Comparison of ENCODE assay signal across 1 cellular context in genomic region chrX:48919947-48920712, GRCh38.
TF ChIP-seq lines count a peak whose summit lies in the region.

No MANE protein-coding gene starts in this region.

TF ChIP-seq in K562, 482 proteins besides CTCF, POLR2A, EP300 and RAD21 (continues in another document):
- TF ChIP-seq USF2 (CRISPR knock-in tag; IDR thresholded peaks at IDR 0.05) (no peak), ZC3H8 (IDR thresholded peaks at IDR 0.05) (no peak), HCFC1 (IDR thresholded peaks at IDR 0.05; ENCODE audit: low read depth, low read length) (no peak), ZNF778 (CRISPR knock-in tag; IDR thresholded peaks at IDR 0.05) (no peak), STAT5A (IDR thresholded peaks at IDR 0.05; ENCODE audit: borderline replicate concordance, low read length) (peak; percentile 11; the same call in 1 of the 2 replicates), GABPA (tag; conservative IDR thresholded peaks at IDR 0.05; ENCODE audit: low read depth) (no peak), REST (CRISPR knock-in tag; IDR thresholded peaks at IDR 0.05; ENCODE audit: low read depth) (no peak), BCOR (IDR thresholded peaks at IDR 0.05) (0 out of 2 replicates have a peak, but pooled peaks have one; percentile 6), HOMEZ (CRISPR knock-in tag; IDR thresholded peaks at IDR 0.05) (no peak), DNMT1 (IDR thresholded peaks at IDR 0.05) (no peak), HDAC1 (IDR thresholded peaks at IDR 0.05) (peak in 1 of 2 experiments; percentile 75; a peak in 2 of 4 replicates), ZBTB49 (CRISPR knock-in tag; IDR thresholded peaks at IDR 0.05; ENCODE audit: borderline replicate concordance) (no peak), PKNOX1 (IDR thresholded peaks at IDR 0.05) (peak; percentile 74), BDP1 (IDR thresholded peaks at IDR 0.05; ENCODE audit: insufficient read depth, insufficient read length) (no peak), CC2D1A (IDR thresholded peaks at IDR 0.05) (no peak), RBM17 (IDR thresholded peaks at IDR 0.05; ENCODE audit: borderline replicate concordance, low read depth, low read length) (no peak), TCFL5 (CRISPR knock-in tag; conservative IDR thresholded peaks at IDR 0.05) (no peak), ARID1B (IDR thresholded peaks at IDR 0.05) (no peak), SP1 (CRISPR knock-in tag; IDR thresholded peaks at IDR 0.05) (no peak), NBN (IDR thresholded peaks at IDR 0.05; ENCODE audit: low read depth) (0 out of 2 replicates have a peak, but pooled peaks have one; percentile 33), SMARCE1 (IDR thresholded peaks at IDR 0.05) (no peak), BACH1 (tag; IDR thresholded peaks at IDR 0.05) (no peak), MEIS2 (IDR thresholded peaks at IDR 0.05; ENCODE audit: partially characterized antibody) (peak; percentile 57), SPI1 (IDR thresholded peaks at IDR 0.05; ENCODE audit: borderline replicate concordance, low read depth, low read length) (no peak), MBD2 (IDR thresholded peaks at IDR 0.05; ENCODE audit: borderline replicate concordance, low read depth) (no peak), SAP30 (IDR thresholded peaks at IDR 0.05; ENCODE audit: borderline replicate concordance, insufficient read depth, low read depth, low read length, poor library complexity, severe bottlenecking) (no peak), DIDO1 (tag; IDR thresholded peaks at IDR 0.05; ENCODE audit: low read depth) (no peak), MAFG (tag; conservative IDR thresholded peaks at IDR 0.05) (peak; percentile 42; the same call in 1 of the 2 replicates), HBP1 (CRISPR knock-in tag; IDR thresholded peaks at IDR 0.05) (no peak), ATF1 (CRISPR knock-in tag; IDR thresholded peaks at IDR 0.05) (no peak), ATF1 (tag; IDR thresholded peaks at IDR 0.05) (peak; percentile 63), TFAP4 (CRISPR knock-in tag; IDR thresholded peaks at IDR 0.05; ENCODE audit: borderline replicate concordance) (0 out of 2 replicates have a peak, but pooled peaks have one; percentile 32), ARHGAP35 (IDR thresholded peaks at IDR 0.05; ENCODE audit: partially characterized antibody) (no peak), ZNF431 (CRISPR knock-in tag; IDR thresholded peaks at IDR 0.05) (no peak), FOXK2 (conservative IDR thresholded peaks at IDR 0.05 in 1 of 2, IDR thresholded peaks at IDR 0.05 in 1 of 2; ENCODE audit: low read depth in 2 of 2) (0 out of 4 replicates have a peak, but pooled peaks of 1 of the 2 experiments have one; percentile 13), MTF1 (CRISPR knock-in tag; IDR thresholded peaks at IDR 0.05; ENCODE audit: borderline replicate concordance) (no peak), JUNB (CRISPR knock-in tag; conservative IDR thresholded peaks at IDR 0.05) (no peak), PREB (CRISPR knock-in tag; IDR thresholded peaks at IDR 0.05) (no peak), ZMIZ1 (IDR thresholded peaks at IDR 0.05; ENCODE audit: low read depth in 2 of 2, low read length in 2 of 2) (no peak), KDM5B (IDR thresholded peaks at IDR 0.05; ENCODE audit: insufficient replicate concordance, low read depth, low read length) (no peak), CREB1 (IDR thresholded peaks at IDR 0.05) (no peak), CREB1 (CRISPR knock-in tag; IDR thresholded peaks at IDR 0.05) (peak; percentile 69; the same call in 1 of the 2 replicates), SNRNP70 (optimal IDR thresholded peaks at IDR 0.05; ENCODE audit: low read depth, low read length) (no peak)
